In the genomic region with DNA sequence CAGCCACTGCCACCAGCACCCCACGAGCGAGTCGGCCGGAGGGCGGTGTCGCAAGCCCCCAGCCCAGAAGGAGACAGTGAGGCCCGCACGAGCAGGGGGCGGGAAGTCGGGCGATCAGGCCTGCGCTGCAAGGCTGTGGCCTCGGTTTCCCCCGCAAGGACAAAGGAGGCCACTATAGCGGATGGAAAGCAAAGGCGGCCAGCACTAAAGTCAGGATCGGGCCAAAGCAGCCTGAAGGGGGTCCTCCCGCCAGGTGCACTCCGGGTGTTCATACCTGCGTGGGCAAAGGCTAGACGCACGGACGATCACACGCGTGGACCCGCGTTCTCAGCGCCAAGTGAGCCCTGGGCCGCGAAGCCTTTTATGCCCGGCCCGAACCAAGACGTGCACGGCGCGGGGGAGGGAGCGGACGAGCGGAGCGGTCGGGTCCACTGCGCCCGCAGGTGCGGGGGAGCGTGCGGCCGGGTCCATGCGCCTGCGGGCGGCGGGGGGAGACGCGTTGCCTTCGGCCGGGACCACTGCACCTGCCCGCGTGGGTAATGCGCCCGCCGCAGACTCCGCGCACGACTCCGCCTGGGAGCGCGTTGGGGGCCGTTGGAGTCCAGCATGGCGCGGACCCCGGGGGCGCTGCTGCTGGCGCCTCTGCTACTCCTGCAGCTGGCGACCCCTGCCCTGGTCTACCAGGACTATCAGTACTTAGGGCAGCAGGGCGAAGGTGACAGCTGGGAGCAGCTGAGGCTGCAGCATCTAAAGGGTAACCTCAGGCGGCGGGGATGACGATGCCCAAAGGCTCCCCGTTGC, we compare ENCODE assay signal across 1 cellular context.
A peak's percentile ranks its signal among the peaks of the same experiment; 100 is the strongest.
TF ChIP-seq lines count a peak whose summit lies in the region.

A gene (minus strand): TSS at position 335 of the 801 bp plus-strand sequence. CDS start 539 bp downstream, outside the sequence.
A gene (plus strand): TSS at position 604 of the 801 bp plus-strand sequence. CDS start 3 bp downstream, at position 607.

TF ChIP-seq in GM12878, 131 proteins besides CTCF, POLR2A, EP300 and RAD21 (continued from another document):
- TF ChIP-seq, protein P1, sequence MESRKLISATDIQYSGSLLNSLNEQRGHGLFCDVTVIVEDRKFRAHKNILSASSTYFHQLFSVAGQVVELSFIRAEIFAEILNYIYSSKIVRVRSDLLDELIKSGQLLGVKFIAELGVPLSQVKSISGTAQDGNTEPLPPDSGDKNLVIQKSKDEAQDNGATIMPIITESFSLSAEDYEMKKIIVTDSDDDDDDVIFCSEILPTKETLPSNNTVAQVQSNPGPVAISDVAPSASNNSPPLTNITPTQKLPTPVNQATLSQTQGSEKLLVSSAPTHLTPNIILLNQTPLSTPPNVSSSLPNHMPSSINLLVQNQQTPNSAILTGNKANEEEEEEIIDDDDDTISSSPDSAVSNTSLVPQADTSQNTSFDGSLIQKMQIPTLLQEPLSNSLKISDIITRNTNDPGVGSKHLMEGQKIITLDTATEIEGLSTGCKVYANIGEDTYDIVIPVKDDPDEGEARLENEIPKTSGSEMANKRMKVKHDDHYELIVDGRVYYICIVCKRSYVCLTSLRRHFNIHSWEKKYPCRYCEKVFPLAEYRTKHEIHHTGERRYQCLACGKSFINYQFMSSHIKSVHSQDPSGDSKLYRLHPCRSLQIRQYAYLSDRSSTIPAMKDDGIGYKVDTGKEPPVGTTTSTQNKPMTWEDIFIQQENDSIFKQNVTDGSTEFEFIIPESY (IDR thresholded peaks at IDR 0.05): no peak
- TF ChIP-seq TARDBP (IDR thresholded peaks at IDR 0.05; ENCODE audit: borderline replicate concordance) (no peak), NR2C2 (IDR thresholded peaks at IDR 0.05; ENCODE audit: borderline replicate concordance, control insufficient read depth, insufficient read length, low read depth) (no peak), SMAD5 (IDR thresholded peaks at IDR 0.05; ENCODE audit: low read depth) (peak; percentile 89), NRF1 (conservative IDR thresholded peaks at IDR 0.05; ENCODE audit: low read depth, low read length) (no peak), POLR2AphosphoS2 (IDR thresholded peaks at IDR 0.05; ENCODE audit: low read depth, low read length) (peak; percentile 95), KLF5 (IDR thresholded peaks at IDR 0.05; ENCODE audit: partially characterized antibody) (peak; percentile 99), MEF2A (IDR thresholded peaks at IDR 0.05; ENCODE audit: insufficient read depth, low read depth, low read length) (no peak), ZNF274 (IDR thresholded peaks at IDR 0.05; ENCODE audit: insufficient read depth, insufficient read length) (no peak), PML (IDR thresholded peaks at IDR 0.05; ENCODE audit: low read length) (peak; percentile 73; the same call in 1 of the 2 replicates), NBN (IDR thresholded peaks at IDR 0.05) (0 out of 2 replicates have a peak, but pooled peaks have one; percentile 59), POLR2AphosphoS5 (IDR thresholded peaks at IDR 0.05; ENCODE audit: low read length) (peak; percentile 99), DPF2 (IDR thresholded peaks at IDR 0.05) (no peak; the same call in none of the 2 replicates), MTA3 (IDR thresholded peaks at IDR 0.05; ENCODE audit: borderline replicate concordance, low read length) (no peak), EZH2 (IDR thresholded peaks at IDR 0.05; ENCODE audit: borderline replicate concordance, control insufficient read depth, low read depth, low read length) (no peak), ZNF384 (IDR thresholded peaks at IDR 0.05; ENCODE audit: borderline replicate concordance, low read depth, low read length) (no peak), EGR1 (IDR thresholded peaks at IDR 0.05; ENCODE audit: borderline replicate concordance in 1 of 2, low read depth in 2 of 2, low read length in 2 of 2) (peak in 1 of 2 experiments; percentile 78; a peak in 2 of 3 replicates), SPI1 (IDR thresholded peaks at IDR 0.05; ENCODE audit: borderline replicate concordance, insufficient read depth, low read depth, low read length) (no peak)
- TF ChIP-seq, protein P2, sequence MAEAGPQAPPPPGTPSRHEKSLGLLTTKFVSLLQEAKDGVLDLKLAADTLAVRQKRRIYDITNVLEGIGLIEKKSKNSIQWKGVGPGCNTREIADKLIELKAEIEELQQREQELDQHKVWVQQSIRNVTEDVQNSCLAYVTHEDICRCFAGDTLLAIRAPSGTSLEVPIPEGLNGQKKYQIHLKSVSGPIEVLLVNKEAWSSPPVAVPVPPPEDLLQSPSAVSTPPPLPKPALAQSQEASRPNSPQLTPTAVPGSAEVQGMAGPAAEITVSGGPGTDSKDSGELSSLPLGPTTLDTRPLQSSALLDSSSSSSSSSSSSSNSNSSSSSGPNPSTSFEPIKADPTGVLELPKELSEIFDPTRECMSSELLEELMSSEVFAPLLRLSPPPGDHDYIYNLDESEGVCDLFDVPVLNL (IDR thresholded peaks at IDR 0.05; ENCODE audit: low read depth, low read length): 0 out of 2 replicates have a peak, but pooled peaks have one; percentile 14
- TF ChIP-seq, protein P3, sequence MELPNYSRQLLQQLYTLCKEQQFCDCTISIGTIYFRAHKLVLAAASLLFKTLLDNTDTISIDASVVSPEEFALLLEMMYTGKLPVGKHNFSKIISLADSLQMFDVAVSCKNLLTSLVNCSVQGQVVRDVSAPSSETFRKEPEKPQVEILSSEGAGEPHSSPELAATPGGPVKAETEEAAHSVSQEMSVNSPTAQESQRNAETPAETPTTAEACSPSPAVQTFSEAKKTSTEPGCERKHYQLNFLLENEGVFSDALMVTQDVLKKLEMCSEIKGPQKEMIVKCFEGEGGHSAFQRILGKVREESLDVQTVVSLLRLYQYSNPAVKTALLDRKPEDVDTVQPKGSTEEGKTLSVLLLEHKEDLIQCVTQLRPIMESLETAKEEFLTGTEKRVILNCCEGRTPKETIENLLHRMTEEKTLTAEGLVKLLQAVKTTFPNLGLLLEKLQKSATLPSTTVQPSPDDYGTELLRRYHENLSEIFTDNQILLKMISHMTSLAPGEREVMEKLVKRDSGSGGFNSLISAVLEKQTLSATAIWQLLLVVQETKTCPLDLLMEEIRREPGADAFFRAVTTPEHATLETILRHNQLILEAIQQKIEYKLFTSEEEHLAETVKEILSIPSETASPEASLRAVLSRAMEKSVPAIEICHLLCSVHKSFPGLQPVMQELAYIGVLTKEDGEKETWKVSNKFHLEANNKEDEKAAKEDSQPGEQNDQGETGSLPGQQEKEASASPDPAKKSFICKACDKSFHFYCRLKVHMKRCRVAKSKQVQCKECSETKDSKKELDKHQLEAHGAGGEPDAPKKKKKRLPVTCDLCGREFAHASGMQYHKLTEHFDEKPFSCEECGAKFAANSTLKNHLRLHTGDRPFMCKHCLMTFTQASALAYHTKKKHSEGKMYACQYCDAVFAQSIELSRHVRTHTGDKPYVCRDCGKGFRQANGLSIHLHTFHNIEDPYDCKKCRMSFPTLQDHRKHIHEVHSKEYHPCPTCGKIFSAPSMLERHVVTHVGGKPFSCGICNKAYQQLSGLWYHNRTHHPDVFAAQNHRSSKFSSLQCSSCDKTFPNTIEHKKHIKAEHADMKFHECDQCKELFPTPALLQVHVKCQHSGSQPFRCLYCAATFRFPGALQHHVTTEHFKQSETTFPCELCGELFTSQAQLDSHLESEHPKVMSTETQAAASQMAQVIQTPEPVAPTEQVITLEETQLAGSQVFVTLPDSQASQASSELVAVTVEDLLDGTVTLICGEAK (IDR thresholded peaks at IDR 0.05; ENCODE audit: borderline replicate concordance): no peak
- TF ChIP-seq, protein P4, sequence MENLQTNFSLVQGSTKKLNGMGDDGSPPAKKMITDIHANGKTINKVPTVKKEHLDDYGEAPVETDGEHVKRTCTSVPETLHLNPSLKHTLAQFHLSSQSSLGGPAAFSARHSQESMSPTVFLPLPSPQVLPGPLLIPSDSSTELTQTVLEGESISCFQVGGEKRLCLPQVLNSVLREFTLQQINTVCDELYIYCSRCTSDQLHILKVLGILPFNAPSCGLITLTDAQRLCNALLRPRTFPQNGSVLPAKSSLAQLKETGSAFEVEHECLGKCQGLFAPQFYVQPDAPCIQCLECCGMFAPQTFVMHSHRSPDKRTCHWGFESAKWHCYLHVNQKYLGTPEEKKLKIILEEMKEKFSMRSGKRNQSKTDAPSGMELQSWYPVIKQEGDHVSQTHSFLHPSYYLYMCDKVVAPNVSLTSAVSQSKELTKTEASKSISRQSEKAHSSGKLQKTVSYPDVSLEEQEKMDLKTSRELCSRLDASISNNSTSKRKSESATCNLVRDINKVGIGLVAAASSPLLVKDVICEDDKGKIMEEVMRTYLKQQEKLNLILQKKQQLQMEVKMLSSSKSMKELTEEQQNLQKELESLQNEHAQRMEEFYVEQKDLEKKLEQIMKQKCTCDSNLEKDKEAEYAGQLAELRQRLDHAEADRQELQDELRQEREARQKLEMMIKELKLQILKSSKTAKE (IDR thresholded peaks at IDR 0.05; ENCODE audit: low read depth, poor library complexity, severe bottlenecking): no peak
